In the genomic region with DNA sequence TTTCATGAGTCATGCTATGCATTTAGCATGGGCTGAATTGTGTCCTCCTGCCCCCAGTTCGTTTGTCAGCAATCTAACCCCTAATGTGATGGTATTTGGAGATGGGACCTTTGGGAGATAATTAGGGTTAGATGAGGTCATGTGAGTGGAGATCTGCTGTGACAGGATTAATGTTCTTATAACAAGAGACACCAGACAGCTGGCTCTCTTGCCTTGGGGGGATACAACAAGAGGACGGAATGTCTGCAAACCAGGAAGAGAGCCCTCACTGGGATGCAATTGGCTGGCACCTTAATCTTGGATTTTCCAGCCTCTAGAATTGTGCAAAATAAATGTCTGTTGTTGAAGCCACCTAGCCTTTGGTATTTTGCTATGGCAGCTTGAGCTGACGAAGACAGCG, we compare ENCODE assay signal across 21 cellular contexts.
"Had no signal": no experiment of that assay in that cellular context is flagged by ENCODE, and none has a peak within 500 bp of the region (broad histone marks: within the 10 kb centered on the region; RNA-seq: fewer than 3 reads in every experiment).

No MANE protein-coding gene starts in this region.

- H3K4me1 Mint-ChIP-seq: activated CD4-positive, alpha-beta memory T cell treated with anti-CD3 and anti-CD28 coated beads, Interleukin-2, amount 10 ng/mL, durations not matched to agents 7 days and 5 days; activated CD4-positive, alpha-beta T cell treated with anti-CD3 and anti-CD28 coated beads for 36 hours; activated naive CD4-positive, alpha-beta T cell treated with anti-CD3 and anti-CD28 coated beads, Interleukin-2, amount 10 ng/mL, durations not matched to agents 7 days and 5 days; activated naive CD8-positive, alpha-beta T cell treated with anti-CD3 and anti-CD28 coated beads for 36 hours; activated T-helper 17 cell treated with anti-CD3 and anti-CD28 coated beads, Interleukin-2, amount 50 U/mL, for 72 hours had no signal

- H3K9me3 ChIP-seq: SK-N-SH had no signal

- H3K4me3 ChIP-seq: cardiac muscle cell had no signal

- H3K9me3 Mint-ChIP-seq: activated CD4-positive, alpha-beta memory T cell treated with anti-CD3 and anti-CD28 coated beads, Interleukin-2, amount 10 ng/mL, durations not matched to agents 7 days and 5 days; activated naive CD4-positive, alpha-beta T cell treated with anti-CD3 and anti-CD28 coated beads, Interleukin-2, amount 10 ng/mL, durations not matched to agents 7 days and 5 days; activated naive CD8-positive, alpha-beta T cell treated with anti-CD3 and anti-CD28 coated beads for 36 hours; activated T-helper 17 cell treated with anti-CD3 and anti-CD28 coated beads, Interleukin-2, amount 50 U/mL, for 72 hours had no signal

- H3K27ac ChIP-seq: brain microvascular endothelial cell, cardiac muscle cell, VCaP had no signal

- H3K36me3 ChIP-seq: brain microvascular endothelial cell, cardiac muscle cell had no signal

- H3K27me3 ChIP-seq: brain microvascular endothelial cell, cardiac muscle cell had no signal

- H3K27ac Mint-ChIP-seq: activated CD4-positive, alpha-beta memory T cell treated with anti-CD3 and anti-CD28 coated beads, Interleukin-2, amount 10 ng/mL, durations not matched to agents 7 days and 5 days; activated CD4-positive, alpha-beta T cell treated with anti-CD3 and anti-CD28 coated beads for 36 hours; activated naive CD4-positive, alpha-beta T cell treated with anti-CD3 and anti-CD28 coated beads, Interleukin-2, amount 10 ng/mL, durations not matched to agents 7 days and 5 days; activated naive CD8-positive, alpha-beta T cell treated with anti-CD3 and anti-CD28 coated beads for 36 hours; activated T-helper 17 cell treated with anti-CD3 and anti-CD28 coated beads, Interleukin-2, amount 50 U/mL, for 72 hours had no signal

- H3K4me3 Mint-ChIP-seq: activated CD4-positive, alpha-beta memory T cell treated with anti-CD3 and anti-CD28 coated beads, Interleukin-2, amount 10 ng/mL, durations not matched to agents 7 days and 5 days; activated CD4-positive, alpha-beta T cell treated with anti-CD3 and anti-CD28 coated beads for 36 hours; activated naive CD4-positive, alpha-beta T cell treated with anti-CD3 and anti-CD28 coated beads, Interleukin-2, amount 10 ng/mL, durations not matched to agents 7 days and 5 days; activated naive CD8-positive, alpha-beta T cell treated with anti-CD3 and anti-CD28 coated beads for 36 hours; activated T-helper 17 cell treated with anti-CD3 and anti-CD28 coated beads, Interleukin-2, amount 50 U/mL, for 72 hours had no signal

- ATAC-seq: activated CD4-positive, alpha-beta T cell treated with anti-CD3 and anti-CD28 coated beads for 36 hours; activated T-helper 17 cell treated with anti-CD3 and anti-CD28 coated beads, Interleukin-2, amount 50 U/mL, for 72 hours; Right ventricle myocardium inferior had no signal

- DNase-seq: activated CD4-positive, alpha-beta memory T cell treated with anti-CD3 and anti-CD28 coated beads, Interleukin-2, amount 10 ng/mL, durations not matched to agents 7 days and 5 days; activated CD4-positive, alpha-beta T cell treated with anti-CD3 and anti-CD28 coated beads for 36 hours; activated CD4-positive, alpha-beta T cell treated with anti-CD3 and anti-CD28 coated beads, Interleukin-2, amount 50 U/mL, for 1 hour; activated gamma-delta T cell treated with Interleukin-2 at 50 U/mL for 16 hours; activated naive CD4-positive, alpha-beta T cell treated with anti-CD3 and anti-CD28 coated beads, Interleukin-2, amount 10 ng/mL, durations not matched to agents 7 days and 5 days; activated naive CD8-positive, alpha-beta T cell treated with anti-CD3 and anti-CD28 coated beads for 36 hours; activated T-cell treated with anti-CD3 and anti-CD28 coated beads for 4 hours; activated T-cell treated with anti-CD3 and anti-CD28 coated beads, Interleukin-2, amount 50 U/mL, for 48 hours; brain microvascular endothelial cell; NCI-H1092; NCI-H1417; NCI-H187; NCI-H2081; NCI-H446; NCI-H524; SK-N-SH; T-helper 1 cell had no signal

- H3K36me3 Mint-ChIP-seq: activated naive CD4-positive, alpha-beta T cell treated with anti-CD3 and anti-CD28 coated beads, Interleukin-2, amount 10 ng/mL, durations not matched to agents 7 days and 5 days; activated naive CD8-positive, alpha-beta T cell treated with anti-CD3 and anti-CD28 coated beads for 36 hours had no signal
